1 cellular context compared by ENCODE assay signal in the genomic region with DNA sequence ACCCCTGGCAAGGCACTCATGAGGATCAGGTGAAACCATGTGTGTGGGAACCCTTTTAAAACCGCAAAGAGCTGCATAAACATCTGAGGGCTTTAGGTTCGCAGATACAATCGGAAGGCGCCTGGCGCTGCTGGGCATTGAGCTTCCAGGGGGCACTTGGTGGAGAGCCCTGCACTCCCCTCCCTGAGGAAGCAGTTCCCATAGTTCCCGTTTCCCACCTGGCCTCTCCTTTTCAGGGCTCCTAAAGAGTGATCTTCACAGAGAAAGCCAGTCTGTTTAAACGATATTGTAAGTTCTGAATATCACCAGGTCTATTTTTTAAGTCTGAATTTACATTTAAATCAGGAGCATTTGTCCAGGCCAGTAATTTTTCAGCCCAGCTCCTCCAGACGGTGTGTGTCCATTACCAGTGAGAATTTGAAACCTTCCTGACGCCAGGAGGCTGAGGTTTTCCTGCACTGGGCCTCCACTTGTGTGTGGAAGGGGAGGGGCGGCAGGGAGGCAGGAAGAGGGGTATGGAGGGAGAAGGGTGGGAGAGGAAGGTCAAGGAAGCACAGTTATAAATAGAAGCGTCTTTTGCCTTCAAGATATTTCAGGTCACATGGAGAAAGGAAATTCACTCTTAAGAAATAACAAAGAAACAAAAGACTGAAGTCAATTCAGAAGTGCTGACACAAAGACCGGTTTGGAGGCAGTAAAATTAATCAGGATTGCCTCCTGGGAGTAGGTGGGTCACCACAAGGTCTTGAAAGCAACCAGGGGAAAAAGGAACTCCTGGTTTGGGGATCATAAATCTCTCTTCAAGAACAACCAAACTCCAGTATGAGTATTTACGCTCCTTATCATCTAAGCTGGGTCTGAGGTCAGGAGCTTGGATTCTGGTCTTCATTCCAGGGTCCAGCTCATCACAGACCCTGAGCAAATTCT.
TF ChIP-seq lines count a peak whose summit lies in the region.

No MANE protein-coding gene starts in this region.

TF ChIP-seq in IMR-90, 13 proteins besides CTCF, POLR2A, EP300 and RAD21:
- TF ChIP-seq SMC3 (IDR thresholded peaks at IDR 0.05; ENCODE audit: low read depth, low read length) (no peak), MXI1 (IDR thresholded peaks at IDR 0.05; ENCODE audit: borderline replicate concordance, low read depth, low read length) (no peak), CEBPB (IDR thresholded peaks at IDR 0.05; ENCODE audit: low read depth, low read length) (no peak), BHLHE40 (IDR thresholded peaks at IDR 0.05; ENCODE audit: low read depth, low read length) (no peak), MAFK (IDR thresholded peaks at IDR 0.05; ENCODE audit: low read depth, low read length) (no peak), NFE2L2 (IDR thresholded peaks at IDR 0.05; ENCODE audit: low read depth, low read length) (no peak), FOS (IDR thresholded peaks at IDR 0.05; ENCODE audit: low read depth, low read length) (no peak), RCOR1 (IDR thresholded peaks at IDR 0.05; ENCODE audit: insufficient replicate concordance, low read length) (no peak), ELK1 (IDR thresholded peaks at IDR 0.05; ENCODE audit: borderline replicate concordance, low read depth, low read length) (no peak), CHD1 (IDR thresholded peaks at IDR 0.05; ENCODE audit: low read depth, low read length) (no peak), MAZ (IDR thresholded peaks at IDR 0.05; ENCODE audit: borderline replicate concordance, low read depth, low read length) (no peak), RFX5 (IDR thresholded peaks at IDR 0.05; ENCODE audit: low read depth, low read length) (no peak)
- TF ChIP-seq, protein P1, sequence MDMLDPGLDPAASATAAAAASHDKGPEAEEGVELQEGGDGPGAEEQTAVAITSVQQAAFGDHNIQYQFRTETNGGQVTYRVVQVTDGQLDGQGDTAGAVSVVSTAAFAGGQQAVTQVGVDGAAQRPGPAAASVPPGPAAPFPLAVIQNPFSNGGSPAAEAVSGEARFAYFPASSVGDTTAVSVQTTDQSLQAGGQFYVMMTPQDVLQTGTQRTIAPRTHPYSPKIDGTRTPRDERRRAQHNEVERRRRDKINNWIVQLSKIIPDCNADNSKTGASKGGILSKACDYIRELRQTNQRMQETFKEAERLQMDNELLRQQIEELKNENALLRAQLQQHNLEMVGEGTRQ (IDR thresholded peaks at IDR 0.05; ENCODE audit: low read depth, low read length): no peak
